In genomic region chr2:42193722-42194187, GRCh38 we compare ENCODE assay signal across 1 cellular context.
TF ChIP-seq lines count a peak whose summit lies in the region.

No MANE protein-coding gene starts in this region.

TF ChIP-seq in HepG2, 621 proteins besides CTCF, POLR2A, EP300 and RAD21 (continued from another document and continues in another):
- TF ChIP-seq ARID5B (CRISPR knock-in tag; IDR thresholded peaks at IDR 0.05) (peak; percentile 59), KMT2B (CRISPR knock-in tag; IDR thresholded peaks at IDR 0.05) (no peak), RBM22 (optimal IDR thresholded peaks at IDR 0.05; ENCODE audit: low read length) (peak; percentile 98), NR2F6 (IDR thresholded peaks at IDR 0.05) (0 out of 2 replicates have a peak, but pooled peaks have one; percentile 47), NR2F6 (CRISPR knock-in tag; IDR thresholded peaks at IDR 0.05) (peak; percentile 75), ZNF687 (CRISPR knock-in tag; IDR thresholded peaks at IDR 0.05) (peak; percentile 29; the same call in 1 of the 2 replicates), FIP1L1 (IDR thresholded peaks at IDR 0.05; ENCODE audit: borderline replicate concordance, insufficient read depth, low read depth, low read length) (no peak), CCAR2 (optimal IDR thresholded peaks at IDR 0.05; ENCODE audit: low read depth, low read length) (no peak), NFE2 (CRISPR knock-in tag; IDR thresholded peaks at IDR 0.05) (no peak), ZNF142 (CRISPR knock-in tag; IDR thresholded peaks at IDR 0.05) (no peak), ZFAT (CRISPR knock-in tag; conservative IDR thresholded peaks at IDR 0.05) (no peak), RXRA (CRISPR knock-in tag; IDR thresholded peaks at IDR 0.05) (peak; percentile 34; the same call in 1 of the 2 replicates), GPBP1L1 (CRISPR knock-in tag; IDR thresholded peaks at IDR 0.05) (no peak), RNF219 (CRISPR knock-in tag; IDR thresholded peaks at IDR 0.05) (no peak), BHLHE40 (IDR thresholded peaks at IDR 0.05; ENCODE audit: low read length) (no peak), ZNF629 (CRISPR knock-in tag; conservative IDR thresholded peaks at IDR 0.05) (0 out of 2 replicates have a peak, but pooled peaks have one; percentile 8), GATAD2A (CRISPR knock-in tag; IDR thresholded peaks at IDR 0.05) (peak; percentile 53), PRPF4 (IDR thresholded peaks at IDR 0.05; ENCODE audit: low read depth, low read length, poor library complexity, severe bottlenecking) (no peak), GABPB1 (CRISPR knock-in tag; IDR thresholded peaks at IDR 0.05) (0 out of 2 replicates have a peak, but pooled peaks have one; percentile 26), ERF (CRISPR knock-in tag; IDR thresholded peaks at IDR 0.05) (peak; percentile 29; the same call in 1 of the 2 replicates), MTA3 (CRISPR knock-in tag; IDR thresholded peaks at IDR 0.05) (no peak), CEBPB (IDR thresholded peaks at IDR 0.05; ENCODE audit: borderline replicate concordance, low read depth, low read length) (peak; percentile 82), KAT7 (CRISPR knock-in tag; IDR thresholded peaks at IDR 0.05; ENCODE audit: borderline replicate concordance) (0 out of 2 replicates have a peak, but pooled peaks have one; percentile 30), ZNF10 (CRISPR knock-in tag; IDR thresholded peaks at IDR 0.05; ENCODE audit: borderline replicate concordance, low read depth) (no peak), SYNCRIP (IDR thresholded peaks at IDR 0.05; ENCODE audit: insufficient read depth, low read depth, low read length) (no peak), ZNF331 (CRISPR knock-in tag; IDR thresholded peaks at IDR 0.05) (0 out of 2 replicates have a peak, but pooled peaks have one; percentile 27), ATF1 (CRISPR knock-in tag; IDR thresholded peaks at IDR 0.05) (no peak), ZNF841 (CRISPR knock-in tag; IDR thresholded peaks at IDR 0.05; ENCODE audit: borderline replicate concordance) (no peak), SMARCE1 (IDR thresholded peaks at IDR 0.05; ENCODE audit: borderline replicate concordance) (no peak)
